2 cellular contexts compared by ENCODE assay signal in the genomic region with DNA sequence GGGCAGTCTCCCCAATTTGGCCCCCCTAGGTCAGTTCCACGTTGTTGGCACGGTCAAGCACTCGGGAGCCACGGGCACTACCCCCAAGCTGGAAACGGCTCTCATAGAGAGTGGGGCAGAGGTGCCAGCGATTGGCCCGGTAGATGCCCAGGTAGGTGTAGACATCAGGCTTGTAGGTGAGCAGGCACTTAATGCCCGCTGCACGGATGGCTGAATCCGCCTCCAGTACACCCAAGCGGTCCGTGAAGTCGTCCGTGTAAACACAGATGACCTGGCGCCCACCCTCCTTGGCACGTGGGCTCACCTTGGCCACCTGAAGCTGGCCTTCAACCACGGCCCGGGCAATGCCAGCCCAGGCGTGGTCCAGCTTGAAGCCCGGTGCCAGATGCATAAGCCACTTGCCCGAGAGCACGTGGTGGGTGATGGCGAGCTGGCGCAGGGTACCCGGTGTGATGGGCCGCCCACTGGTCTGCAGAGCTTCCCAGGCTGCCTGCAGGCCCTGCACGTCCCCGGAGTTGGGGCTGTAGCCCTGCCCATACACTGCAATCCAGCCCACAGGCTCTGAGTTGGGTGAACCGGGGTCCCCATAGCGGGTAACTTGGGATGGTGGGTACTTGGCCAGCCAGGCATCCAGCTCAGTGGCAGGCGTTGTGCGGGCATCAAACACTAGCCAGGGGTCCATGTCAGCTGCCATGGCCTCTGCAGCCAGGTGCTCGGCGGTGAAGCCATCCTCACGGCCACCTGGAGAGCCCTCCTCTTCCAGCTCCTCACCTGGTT.
TF ChIP-seq lines count a peak whose summit lies in the region.

No MANE protein-coding gene starts in this region.

TF ChIP-seq in SK-N-SH, 30 proteins besides CTCF, POLR2A, EP300 and RAD21 (continued from another document):
- TF ChIP-seq, protein P1, sequence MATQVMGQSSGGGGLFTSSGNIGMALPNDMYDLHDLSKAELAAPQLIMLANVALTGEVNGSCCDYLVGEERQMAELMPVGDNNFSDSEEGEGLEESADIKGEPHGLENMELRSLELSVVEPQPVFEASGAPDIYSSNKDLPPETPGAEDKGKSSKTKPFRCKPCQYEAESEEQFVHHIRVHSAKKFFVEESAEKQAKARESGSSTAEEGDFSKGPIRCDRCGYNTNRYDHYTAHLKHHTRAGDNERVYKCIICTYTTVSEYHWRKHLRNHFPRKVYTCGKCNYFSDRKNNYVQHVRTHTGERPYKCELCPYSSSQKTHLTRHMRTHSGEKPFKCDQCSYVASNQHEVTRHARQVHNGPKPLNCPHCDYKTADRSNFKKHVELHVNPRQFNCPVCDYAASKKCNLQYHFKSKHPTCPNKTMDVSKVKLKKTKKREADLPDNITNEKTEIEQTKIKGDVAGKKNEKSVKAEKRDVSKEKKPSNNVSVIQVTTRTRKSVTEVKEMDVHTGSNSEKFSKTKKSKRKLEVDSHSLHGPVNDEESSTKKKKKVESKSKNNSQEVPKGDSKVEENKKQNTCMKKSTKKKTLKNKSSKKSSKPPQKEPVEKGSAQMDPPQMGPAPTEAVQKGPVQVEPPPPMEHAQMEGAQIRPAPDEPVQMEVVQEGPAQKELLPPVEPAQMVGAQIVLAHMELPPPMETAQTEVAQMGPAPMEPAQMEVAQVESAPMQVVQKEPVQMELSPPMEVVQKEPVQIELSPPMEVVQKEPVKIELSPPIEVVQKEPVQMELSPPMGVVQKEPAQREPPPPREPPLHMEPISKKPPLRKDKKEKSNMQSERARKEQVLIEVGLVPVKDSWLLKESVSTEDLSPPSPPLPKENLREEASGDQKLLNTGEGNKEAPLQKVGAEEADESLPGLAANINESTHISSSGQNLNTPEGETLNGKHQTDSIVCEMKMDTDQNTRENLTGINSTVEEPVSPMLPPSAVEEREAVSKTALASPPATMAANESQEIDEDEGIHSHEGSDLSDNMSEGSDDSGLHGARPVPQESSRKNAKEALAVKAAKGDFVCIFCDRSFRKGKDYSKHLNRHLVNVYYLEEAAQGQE (IDR thresholded peaks at IDR 0.05; ENCODE audit: low read depth, low read length): no peak
- TF ChIP-seq, protein P2, sequence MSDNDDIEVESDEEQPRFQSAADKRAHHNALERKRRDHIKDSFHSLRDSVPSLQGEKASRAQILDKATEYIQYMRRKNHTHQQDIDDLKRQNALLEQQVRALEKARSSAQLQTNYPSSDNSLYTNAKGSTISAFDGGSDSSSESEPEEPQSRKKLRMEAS (IDR thresholded peaks at IDR 0.05; ENCODE audit: low read depth): no peak
- TF ChIP-seq NFIC (IDR thresholded peaks at IDR 0.05; ENCODE audit: borderline replicate concordance): no peak
- TF ChIP-seq RXRA (IDR thresholded peaks at IDR 0.05; ENCODE audit: borderline replicate concordance, low read depth): no peak
- no peak for TF ChIP-seq EZH2phosphoT487 (IDR thresholded peaks at IDR 0.05; ENCODE audit: borderline replicate concordance, low read depth)
- no peak for TF ChIP-seq GABPA (IDR thresholded peaks at IDR 0.05; ENCODE audit: low read depth)
- TF ChIP-seq FOSL2 (IDR thresholded peaks at IDR 0.05; ENCODE audit: borderline replicate concordance, low read depth): no peak
- TF ChIP-seq JUND (IDR thresholded peaks at IDR 0.05): no peak
- TF ChIP-seq FOXM1 (IDR thresholded peaks at IDR 0.05; ENCODE audit: low read depth): no peak
- TF ChIP-seq RFX5 (IDR thresholded peaks at IDR 0.05; ENCODE audit: low read length): no peak
- TF ChIP-seq FOXJ3 (CRISPR knock-in tag; IDR thresholded peaks at IDR 0.05): no peak
- no peak for TF ChIP-seq TAF1 (IDR thresholded peaks at IDR 0.05; ENCODE audit: borderline replicate concordance, low read depth, low read length)
- no peak for TF ChIP-seq ELF1 (IDR thresholded peaks at IDR 0.05)
- no peak for TF ChIP-seq SMC3 (IDR thresholded peaks at IDR 0.05; ENCODE audit: low read depth, low read length)
- TF ChIP-seq, protein P3, sequence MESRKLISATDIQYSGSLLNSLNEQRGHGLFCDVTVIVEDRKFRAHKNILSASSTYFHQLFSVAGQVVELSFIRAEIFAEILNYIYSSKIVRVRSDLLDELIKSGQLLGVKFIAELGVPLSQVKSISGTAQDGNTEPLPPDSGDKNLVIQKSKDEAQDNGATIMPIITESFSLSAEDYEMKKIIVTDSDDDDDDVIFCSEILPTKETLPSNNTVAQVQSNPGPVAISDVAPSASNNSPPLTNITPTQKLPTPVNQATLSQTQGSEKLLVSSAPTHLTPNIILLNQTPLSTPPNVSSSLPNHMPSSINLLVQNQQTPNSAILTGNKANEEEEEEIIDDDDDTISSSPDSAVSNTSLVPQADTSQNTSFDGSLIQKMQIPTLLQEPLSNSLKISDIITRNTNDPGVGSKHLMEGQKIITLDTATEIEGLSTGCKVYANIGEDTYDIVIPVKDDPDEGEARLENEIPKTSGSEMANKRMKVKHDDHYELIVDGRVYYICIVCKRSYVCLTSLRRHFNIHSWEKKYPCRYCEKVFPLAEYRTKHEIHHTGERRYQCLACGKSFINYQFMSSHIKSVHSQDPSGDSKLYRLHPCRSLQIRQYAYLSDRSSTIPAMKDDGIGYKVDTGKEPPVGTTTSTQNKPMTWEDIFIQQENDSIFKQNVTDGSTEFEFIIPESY (IDR thresholded peaks at IDR 0.05; ENCODE audit: borderline replicate concordance, low read depth): no peak
- TF ChIP-seq TCF12 (IDR thresholded peaks at IDR 0.05): no peak
- no peak for TF ChIP-seq MEF2A (IDR thresholded peaks at IDR 0.05; ENCODE audit: borderline replicate concordance, low read depth)

TF ChIP-seq in SK-N-SH treated with all-trans-retinoic acid at 6 μM for 48 hours, 23 proteins besides CTCF, POLR2A, EP300 and RAD21 (continued from another document):
- TF ChIP-seq PATZ1 (CRISPR knock-in tag; IDR thresholded peaks at IDR 0.05; ENCODE audit: borderline replicate concordance) (no peak), ZNF8 (CRISPR knock-in tag; IDR thresholded peaks at IDR 0.05) (no peak), BACH2 (CRISPR knock-in tag; IDR thresholded peaks at IDR 0.05; ENCODE audit: borderline replicate concordance) (no peak), ESRRG (CRISPR knock-in tag; IDR thresholded peaks at IDR 0.05) (no peak), ZNF565 (CRISPR knock-in tag; conservative IDR thresholded peaks at IDR 0.05; ENCODE audit: low read depth) (no peak)
